Comparison of ENCODE assay signal across 12 cellular contexts in genomic region chr2:152594792-152595191, GRCh38.
DNase-seq lines count a peak whose midpoint lies in the region; ATAC-seq, FAIRE-seq and TF ChIP-seq lines count a peak whose summit lies in the region.
"Had no signal": no experiment of that assay in that cellular context is flagged by ENCODE, and none has a peak within 500 bp of the region (broad histone marks: within the 10 kb centered on the region; RNA-seq: fewer than 3 reads in every experiment).

No MANE protein-coding gene starts in this region.

- no peak for TF ChIP-seq POLR2A in H54 (IDR thresholded peaks at IDR 0.05; ENCODE audit: low read depth, low read length)

- peaks cover under 1% of the 10 kb centered on the region for H3K4me1 Mint-ChIP-seq in MCF 10A (ENCODE audit: insufficient read depth, unreplicated experiment)
- peaks cover 12% of the 10 kb centered on the region for H3K4me1 Mint-ChIP-seq in stimulated activated memory B cell treated with anti-CD40 and anti-IgM and Interleukin-4, amounts not matched to agents 10 μg/mL and 1 μg/mL and 100 μg/mL, for 72 hours

- TF ChIP-seq CTCF in MCF 10A (IDR thresholded peaks at IDR 0.05; ENCODE audit: unreplicated experiment) (no peak), heart right ventricle (IDR thresholded peaks at IDR 0.05) (no peak)

- BruUV-seq in MCF 10A (replicated peaks; lab: Mats Ljungman, UMichigan) = no TSS peak

- no peaks in the 10 kb centered on the region for H3K27me3 Mint-ChIP-seq in MCF 10A (ENCODE audit: insufficient read depth, unreplicated experiment)
- H3K27me3 Mint-ChIP-seq in stimulated activated memory B cell treated with anti-CD40 and anti-IgM and Interleukin-4, amounts not matched to agents 10 μg/mL and 1 μg/mL and 100 μg/mL, for 72 hours = no peaks in the 10 kb centered on the region

- intact Hi-C loops in MCF 10A (cut with micrococcal nuclease) (no loop called here), heart right ventricle (cut with DNase I) (no loop called here)

- ATAC-seq in heart right ventricle = peak in 7 of 8 donors; percentile 64 to 81 (median 75)
- ATAC-seq in stimulated activated memory B cell treated with anti-CD40 and anti-IgM and Interleukin-4, amounts not matched to agents 10 μg/mL and 1 μg/mL and 100 μg/mL, for 72 hours = no peak
- no peak for ATAC-seq in HG02571 (IDR thresholded peaks at IDR 0.05; ENCODE audit: unreplicated experiment)
- no peak for ATAC-seq in GM21529 (IDR thresholded peaks at IDR 0.05; ENCODE audit: unreplicated experiment)

- in situ Hi-C loops in G401 (cut with HindIII; ENCODE audit: low sequenced_read_pairs) = no loop called here

- CTCF ChIA-PET in MCF 10A (lab: Yijun Ruan, JAX) = interaction anchor here (1.2 to 1.5 kb wide), 2 partner anchors 7 to 17 kb away, joined by 3 to 5 read pairs; no protein-coding TSS in a partner anchor

- peaks cover 25% of the 10 kb centered on the region for H3K36me3 Mint-ChIP-seq in MCF 10A (ENCODE audit: insufficient read depth, unreplicated experiment)
- no peaks in the 10 kb centered on the region for H3K36me3 Mint-ChIP-seq in stimulated activated memory B cell treated with anti-CD40 and anti-IgM and Interleukin-4, amounts not matched to agents 10 μg/mL and 1 μg/mL and 100 μg/mL, for 72 hours
- H3K36me3 Mint-ChIP-seq: activated naive CD4-positive, alpha-beta T cell treated with anti-CD3 and anti-CD28 coated beads, Interleukin-2, amount 50 U/mL, for 72 hours had no signal

- WGBS in heart right ventricle, 2 donors = 65 to 72% methylated on average over 3 of the region's 3 CpGs

- H3K4me1 ChIP-seq in heart right ventricle = peaks cover 0 to 16% (median 0%) of the 10 kb centered on the region in 9 donors
- H3K4me1 ChIP-seq: uterus had no signal

- peak overlapping the region in 4 of 10 donors; percentile 35 to 75 (median 47) for H3K27ac ChIP-seq in heart right ventricle
- H3K27ac ChIP-seq: uterus had no signal

- no peak for FAIRE-seq in H54 (lab: Jason Lieb, UNC)

- POLR2A ChIA-PET in MCF 10A (lab: Yijun Ruan, JAX) = no interaction called here

- H3K36me3 ChIP-seq in heart right ventricle = peaks cover 0 to 8% (median 0%) of the 10 kb centered on the region in 9 donors
- H3K36me3 ChIP-seq: uterus had no signal

- peak overlapping the region; percentile 66 for H3K27ac Mint-ChIP-seq in MCF 10A (ENCODE audit: low read depth, unreplicated experiment)
- H3K27ac Mint-ChIP-seq in stimulated activated memory B cell treated with anti-CD40 and anti-IgM and Interleukin-4, amounts not matched to agents 10 μg/mL and 1 μg/mL and 100 μg/mL, for 72 hours = peak overlapping the region; percentile 23
- H3K27ac Mint-ChIP-seq: activated naive CD4-positive, alpha-beta T cell treated with anti-CD3 and anti-CD28 coated beads, Interleukin-2, amount 50 U/mL, for 72 hours had no signal

- H3K27me3 ChIP-seq in heart right ventricle = no peaks in the 10 kb centered on the region
- H3K27me3 ChIP-seq: uterus had no signal

- no peaks in the 10 kb centered on the region for H3K9me3 ChIP-seq in heart right ventricle
- H3K9me3 ChIP-seq: uterus had no signal

- no peak overlapping the region for H3K4me3 Mint-ChIP-seq in MCF 10A (ENCODE audit: unreplicated experiment)
- no peak overlapping the region for H3K4me3 Mint-ChIP-seq in stimulated activated memory B cell treated with anti-CD40 and anti-IgM and Interleukin-4, amounts not matched to agents 10 μg/mL and 1 μg/mL and 100 μg/mL, for 72 hours

- H3K9me3 Mint-ChIP-seq in MCF 10A (ENCODE audit: unreplicated experiment) = no peaks in the 10 kb centered on the region
- no peaks in the 10 kb centered on the region for H3K9me3 Mint-ChIP-seq in stimulated activated memory B cell treated with anti-CD40 and anti-IgM and Interleukin-4, amounts not matched to agents 10 μg/mL and 1 μg/mL and 100 μg/mL, for 72 hours
- H3K9me3 Mint-ChIP-seq: activated naive CD4-positive, alpha-beta T cell treated with anti-CD3 and anti-CD28 coated beads, Interleukin-2, amount 50 U/mL, for 72 hours had no signal

- peak; percentile 58 for DNase-seq in G401 (ENCODE audit: low spot score)
- DNase-seq in MCF 10A (ENCODE audit: unreplicated experiment) = no peak
- peak in 1 of 2 donors; percentile 41 for DNase-seq in heart right ventricle
- DNase-seq in NCI-H2196 (lab: John Stamatoyannopoulos, UW; ENCODE audit: unreplicated experiment) = no peak
- DNase-seq in H54 (ENCODE audit: insufficient read length, low spot score) = no peak
- DNase-seq: effector CD8-positive, alpha-beta T cell had no signal

- H3K4me3 ChIP-seq in heart right ventricle = no peak overlapping the region
- H3K4me3 ChIP-seq: skin epidermis, uterus had no signal

Comparison
In these comparisons a context has a peak if more than half of its experiments do, and no peak if none do; other contexts are left out.
1. ATAC-seq: peak in heart right ventricle (7 of 8); none in stimulated activated memory B cell treated with anti-CD40 and anti-IgM and Interleukin-4, amounts not matched to agents 10 μg/mL and 1 μg/mL and 100 μg/mL, for 72 hours (single experiment), HG02571 (single experiment) and GM21529 (single experiment).